In the genomic region with DNA sequence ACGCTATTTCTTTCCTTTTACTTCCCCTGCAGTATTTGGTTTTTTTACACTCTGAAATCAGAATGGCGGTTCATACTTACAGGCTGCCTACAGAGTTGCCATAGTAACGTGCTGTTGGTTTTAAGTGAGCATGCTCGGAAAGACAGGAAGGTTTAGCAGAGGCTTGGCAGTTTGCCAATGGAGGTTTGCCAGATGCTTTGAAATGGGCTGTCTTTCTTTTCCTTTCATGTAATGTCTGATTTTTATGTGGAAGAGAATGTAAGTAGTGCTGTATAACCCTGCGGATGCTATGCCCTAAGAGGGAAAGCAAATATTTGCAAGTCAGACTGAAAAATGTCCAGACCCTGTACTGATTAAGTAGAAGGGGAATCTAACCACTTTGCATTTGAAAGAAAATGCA, we compare ENCODE assay signal across 8 cellular contexts. TPM values are rescaled to one million over a fixed set of nuclear protein-coding genes. Genes with fewer than 3 reads are reported as not detected.
A peak's percentile ranks its signal among the peaks of the same experiment; 100 is the strongest.
DNase-seq lines count a peak whose midpoint lies in the region; ATAC-seq, FAIRE-seq and TF ChIP-seq lines count a peak whose summit lies in the region.

No MANE protein-coding gene starts in this region.

- H3K27ac ChIP-seq in HepG2 (ENCODE audit: extremely low read length, insufficient read depth, low read length) = peak overlapping the region; percentile 53

- no peak for TF ChIP-seq CTCF in AG09309 (IDR thresholded peaks at IDR 0.05; ENCODE audit: control insufficient read depth, insufficient read depth, low read depth, low read length, missing control alignments)
- no peak for TF ChIP-seq CTCF in HepG2 (CRISPR knock-in tag; IDR thresholded peaks at IDR 0.05)

- peaks cover 10 to 37% of the 10 kb centered on the region in 2 experiments for H3K36me3 ChIP-seq in HepG2 (replicated peaks in 1 of 2; ENCODE audit: control insufficient read depth in 1 of 2, insufficient read depth in 2 of 2, low read length in 2 of 2)

- whole genome bisulfite sequencing in HepG2 (ENCODE audit: low lambda C conversion rate) = 64% methylated on average over 5 of the region's 5 CpGs

- peaks cover 2% of the 10 kb centered on the region for H3K79me2 ChIP-seq in HepG2 (ENCODE audit: insufficient read depth, low read length)

- TF ChIP-seq RAD21 in HepG2 (CRISPR knock-in tag; IDR thresholded peaks at IDR 0.05) = no peak

- no peaks in the 10 kb centered on the region for H3K27me3 ChIP-seq in HepG2 (ENCODE audit: control insufficient read depth in 1 of 2, insufficient read depth in 2 of 2, low read length in 2 of 2)

- no peak overlapping the region for H3K9ac ChIP-seq in HepG2 (ENCODE audit: insufficient read depth, low read depth, low read length)

- intact Hi-C loops in dendritic cell treated with granulocyte-macrophage colony-stimulating factor and Interleukin-4, amounts not matched to agents 40 ng/mL and 50 ng/mL, for 4 days (cut with micrococcal nuclease) = loop anchor here (2.0 kb wide), 1 partner anchor 30 kb away; no protein-coding TSS in a partner anchor
- intact Hi-C loops in HepG2 (cut with micrococcal nuclease; ENCODE audit: unreplicated experiment) = loop anchor here (5.0 kb wide), 1 partner anchor 34 kb away; the partner anchor contains the start of gene ARID4A

- no peak overlapping the region for H3K4me2 ChIP-seq in HepG2 (ENCODE audit: low read depth, low read length)

- TF ChIP-seq EP300 in HepG2 (IDR thresholded peaks at IDR 0.05; ENCODE audit: low read depth in 2 of 2, low read length in 2 of 2) = no peak
- TF ChIP-seq EP300 in HepG2 (CRISPR knock-in tag; IDR thresholded peaks at IDR 0.05; ENCODE audit: borderline replicate concordance) = no peak

- no peak overlapping the region for H2AFZ ChIP-seq in HepG2 (ENCODE audit: low read length)

- peaks cover 18% of the 10 kb centered on the region for H3K4me1 Mint-ChIP-seq in dendritic cell treated with granulocyte-macrophage colony-stimulating factor and Interleukin-4, amounts not matched to agents 40 ng/mL and 50 ng/mL, for 4 days (ENCODE audit: low read depth)

- H3K27ac Mint-ChIP-seq in dendritic cell treated with granulocyte-macrophage colony-stimulating factor and Interleukin-4, amounts not matched to agents 40 ng/mL and 50 ng/mL, for 4 days = peak overlapping the region; percentile 69

- TF ChIP-seq POLR2A in HepG2 (IDR thresholded peaks at IDR 0.05; ENCODE audit: insufficient read depth in 1 of 2, low read depth in 2 of 2, low read length in 2 of 2) = no peak

- no peaks in the 10 kb centered on the region for H3K9me3 ChIP-seq in HepG2 (ENCODE audit: low read length)

- no peak overlapping the region for H3K4me3 Mint-ChIP-seq in dendritic cell treated with granulocyte-macrophage colony-stimulating factor and Interleukin-4, amounts not matched to agents 40 ng/mL and 50 ng/mL, for 4 days

- H3K4me3 ChIP-seq in AG09309 (ENCODE audit: control insufficient read depth, low read depth, low read length) (no peak overlapping the region), HepG2 (replicated peaks in 1 of 3; ENCODE audit: insufficient read depth in 1 of 3, low read depth in 2 of 3, low read length in 3 of 3) (no peak overlapping the region)

- H3K9me3 Mint-ChIP-seq in dendritic cell treated with granulocyte-macrophage colony-stimulating factor and Interleukin-4, amounts not matched to agents 40 ng/mL and 50 ng/mL, for 4 days = no peaks in the 10 kb centered on the region

- H4K20me1 ChIP-seq in HepG2 (ENCODE audit: insufficient read depth, low read length) = peaks cover 10% of the 10 kb centered on the region; the same call in 1 of the 2 replicates

- peaks cover 60% of the 10 kb centered on the region for H3K36me3 Mint-ChIP-seq in dendritic cell treated with granulocyte-macrophage colony-stimulating factor and Interleukin-4, amounts not matched to agents 40 ng/mL and 50 ng/mL, for 4 days (ENCODE audit: low read depth)

- DNase-seq in AG09309 (ENCODE audit: low read depth) (peak; percentile 71), GM19238 (ENCODE audit: insufficient read length, low spot score) (peak; percentile 11), NCI-H446 (lab: John Stamatoyannopoulos, UW) (peak; percentile 95 to 99), HepG2 (ENCODE audit: low spot score) (peak; percentile 91)
- DNase-seq in activated CD4-positive, alpha-beta T cell treated with anti-CD3 and anti-CD28 coated beads, Interleukin-2, amount 50 U/mL, for 1 hour = peak; percentile 89
- peak; percentile 74 for DNase-seq in stimulated activated CD4-positive, alpha-beta T cell treated with anti-CD3 and anti-CD28 coated beads, Interleukin-4, amount 100 ng/mL, for 1 hour

- ATAC-seq in HG03378 (IDR thresholded peaks at IDR 0.05; ENCODE audit: unreplicated experiment) (peak; percentile 91), HepG2 (peak; percentile 68)

- H3K27me3 Mint-ChIP-seq in dendritic cell treated with granulocyte-macrophage colony-stimulating factor and Interleukin-4, amounts not matched to agents 40 ng/mL and 50 ng/mL, for 4 days = no peaks in the 10 kb centered on the region

- BruUV-seq in HepG2 (replicated peaks; lab: Mats Ljungman, UMichigan) = TSS peak; percentile 43

- POLR2A ChIA-PET in HepG2 (lab: Yijun Ruan, JAX) = no interaction called here

- peaks cover 16% of the 10 kb centered on the region for H3K4me1 ChIP-seq in HepG2 (ENCODE audit: insufficient read depth, low read length)

- FAIRE-seq in HepG2 (lab: Jason Lieb, UNC) = peak; percentile 75

- CTCF ChIA-PET in HepG2 (lab: Yijun Ruan, JAX; ENCODE audit: low intra/inter-chr PET ratio, low total read pairs) = no interaction called here

- in situ Hi-C loops in HepG2 (cut with HindIII; ENCODE audit: extremely low pct_ligation_motif_present, low pct_unique_long_range_greater_than_20kb) = no loop called here

TF ChIP-seq in HepG2, 621 proteins besides CTCF, POLR2A, EP300 and RAD21 (continues in another document):
- no peak for TF ChIP-seq CCAR2 (optimal IDR thresholded peaks at IDR 0.05; ENCODE audit: low read depth, low read length)
- TF ChIP-seq RFX1 (IDR thresholded peaks at IDR 0.05) = peak; percentile 52; the same call in 1 of the 2 replicates
- TF ChIP-seq NFE2 (CRISPR knock-in tag; IDR thresholded peaks at IDR 0.05) = no peak
- TF ChIP-seq ZNF331 (CRISPR knock-in tag; IDR thresholded peaks at IDR 0.05) = no peak
- TF ChIP-seq DNMT3B (CRISPR knock-in tag; conservative IDR thresholded peaks at IDR 0.05) = no peak
- TF ChIP-seq HOMEZ (CRISPR knock-in tag; IDR thresholded peaks at IDR 0.05; ENCODE audit: low read depth) = no peak
- TF ChIP-seq RBM22 (optimal IDR thresholded peaks at IDR 0.05; ENCODE audit: low read length) = peak; percentile 49
- TF ChIP-seq, protein P1, sequence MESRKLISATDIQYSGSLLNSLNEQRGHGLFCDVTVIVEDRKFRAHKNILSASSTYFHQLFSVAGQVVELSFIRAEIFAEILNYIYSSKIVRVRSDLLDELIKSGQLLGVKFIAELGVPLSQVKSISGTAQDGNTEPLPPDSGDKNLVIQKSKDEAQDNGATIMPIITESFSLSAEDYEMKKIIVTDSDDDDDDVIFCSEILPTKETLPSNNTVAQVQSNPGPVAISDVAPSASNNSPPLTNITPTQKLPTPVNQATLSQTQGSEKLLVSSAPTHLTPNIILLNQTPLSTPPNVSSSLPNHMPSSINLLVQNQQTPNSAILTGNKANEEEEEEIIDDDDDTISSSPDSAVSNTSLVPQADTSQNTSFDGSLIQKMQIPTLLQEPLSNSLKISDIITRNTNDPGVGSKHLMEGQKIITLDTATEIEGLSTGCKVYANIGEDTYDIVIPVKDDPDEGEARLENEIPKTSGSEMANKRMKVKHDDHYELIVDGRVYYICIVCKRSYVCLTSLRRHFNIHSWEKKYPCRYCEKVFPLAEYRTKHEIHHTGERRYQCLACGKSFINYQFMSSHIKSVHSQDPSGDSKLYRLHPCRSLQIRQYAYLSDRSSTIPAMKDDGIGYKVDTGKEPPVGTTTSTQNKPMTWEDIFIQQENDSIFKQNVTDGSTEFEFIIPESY (CRISPR knock-in tag; IDR thresholded peaks at IDR 0.05) = peak; percentile 30; the same call in 1 of the 2 replicates
- peak; percentile 77 for TF ChIP-seq RFX3 (CRISPR knock-in tag; IDR thresholded peaks at IDR 0.05)
- TF ChIP-seq LCORL (IDR thresholded peaks at IDR 0.05) = peak; percentile 69; the same call in 1 of the 2 replicates
- no peak for TF ChIP-seq LCORL (CRISPR knock-in tag; IDR thresholded peaks at IDR 0.05)

RNA-seq across cellular contexts. Expression of gene ARID4A, which starts 32.8 kb away (rescaled TPM):
- total RNA-seq in HepG2 (2016; rRNA removed; fragmentation: Illumina TruSeq; extraction: Trizol) = 9.7 and 9.9 TPM in 2 replicates
- 27.6 and 35.2 TPM in 2 replicates for total RNA-seq in HepG2 (2016; cell fraction: cytosol; rRNA removed; fragmentation: Illumina TruSeq; extraction: Trizol; ENCODE audit: low read depth)
- 8.3 and 10.4 TPM in 2 replicates for total RNA-seq in HepG2 (2016; cell fraction: insoluble cytoplasmic fraction; rRNA removed; fragmentation: Illumina TruSeq; extraction: Trizol)
- total RNA-seq in HepG2 (2016; cell fraction: membrane; rRNA removed; fragmentation: Illumina TruSeq; extraction: Trizol) = 10.1 and 11.0 TPM in 2 replicates
- total RNA-seq in HepG2 (2016; cell fraction: nucleus; rRNA removed; fragmentation: Illumina TruSeq; extraction: Trizol) = 20.6 and 24.9 TPM in 2 replicates
- 6.2 and 7.2 TPM in 2 replicates for polyA plus RNA-seq in HepG2 (2011; rRNA removed)
- polyA plus RNA-seq in HepG2 (2011; cell fraction: cytosol; rRNA removed) = 1.9 and 3.0 TPM in 2 replicates
- polyA plus RNA-seq in HepG2 (2011; cell fraction: nucleus; rRNA removed) = 11.9 and 12.4 TPM in 2 replicates
- 9.0 and 12.9 TPM in 2 replicates for polyA plus RNA-seq in HepG2 (2012)
- 0.31 and 0.49 TPM in 2 replicates for polyA plus RNA-seq in HepG2 (2016; cell fraction: cytosol; fragmentation: Illumina TruSeq; extraction: Trizol; ENCODE audit: low read depth)
- 10.4 and 10.9 TPM in 2 replicates for polyA plus RNA-seq in HepG2 (2016; cell fraction: insoluble cytoplasmic fraction; fragmentation: Illumina TruSeq; extraction: Trizol; ENCODE audit: low read depth)
- polyA plus RNA-seq in HepG2 (2016; cell fraction: membrane; fragmentation: Illumina TruSeq; extraction: Trizol; ENCODE audit: low read depth) = 1.0 and 1.1 TPM in 2 replicates
- 25.3 and 34.6 TPM in 2 replicates for polyA plus RNA-seq in HepG2 (2016; cell fraction: nucleus; fragmentation: Illumina TruSeq; extraction: Trizol; ENCODE audit: insufficient read depth, low read depth)
- polyA minus RNA-seq in HepG2 (2011; rRNA and poly(A)+ RNA removed; ENCODE audit: low replicate concordance) = 5.8 and 8.2 TPM in 2 replicates
- polyA minus RNA-seq in HepG2 (2011; cell fraction: cytosol; rRNA and poly(A)+ RNA removed) = 6.2 and 8.8 TPM in 2 replicates
- polyA minus RNA-seq in HepG2 (2011; cell fraction: nucleus; rRNA and poly(A)+ RNA removed) = 73.2 and 80.9 TPM in 2 replicates

Comparison
In these comparisons a context has a peak if more than half of its experiments do, and no peak if none do; other contexts are left out.
1. DNase-seq: peak in every context shown above with its lines; median percentile 97 in NCI-H446; 91 in HepG2; 89 in activated CD4-positive, alpha-beta T cell treated with anti-CD3 and anti-CD28 coated beads, Interleukin-2, amount 50 U/mL, for 1 hour; 74 in stimulated activated CD4-positive, alpha-beta T cell treated with anti-CD3 and anti-CD28 coated beads, Interleukin-4, amount 100 ng/mL, for 1 hour; 71 in AG09309; 11 in GM19238.